ENCODE assay signal across 1 cellular context in the genomic region with DNA sequence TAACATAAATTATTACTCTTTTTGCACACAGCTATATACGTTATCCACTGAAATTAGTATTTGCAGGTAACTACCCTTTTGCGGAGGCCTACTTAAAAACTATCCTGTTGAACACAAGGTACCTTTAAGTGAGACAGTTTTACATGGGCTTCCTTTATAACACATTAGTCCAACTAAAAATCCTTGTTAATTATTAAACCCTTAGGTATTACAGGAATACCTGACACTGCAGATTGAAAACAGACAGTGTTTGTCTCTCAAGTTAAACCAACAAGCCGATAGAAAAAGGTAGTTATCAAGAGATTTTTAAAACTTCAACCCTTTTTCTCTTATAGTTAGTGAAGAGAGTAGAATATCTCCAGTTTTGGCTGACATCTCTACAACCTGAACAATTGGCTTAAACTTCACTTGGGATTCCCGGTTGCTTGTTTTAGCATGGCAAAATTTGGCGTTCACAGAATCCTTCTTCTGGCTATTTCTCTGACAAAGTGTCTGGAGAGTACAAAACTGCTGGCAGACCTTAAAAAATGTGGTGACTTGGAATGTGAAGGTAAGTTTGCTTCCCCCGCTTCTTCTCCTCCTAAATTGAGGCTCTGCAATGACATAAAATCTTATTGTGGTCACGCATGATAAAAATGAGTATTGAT.
TF ChIP-seq lines count a peak whose summit lies in the region.

A gene with protein sequence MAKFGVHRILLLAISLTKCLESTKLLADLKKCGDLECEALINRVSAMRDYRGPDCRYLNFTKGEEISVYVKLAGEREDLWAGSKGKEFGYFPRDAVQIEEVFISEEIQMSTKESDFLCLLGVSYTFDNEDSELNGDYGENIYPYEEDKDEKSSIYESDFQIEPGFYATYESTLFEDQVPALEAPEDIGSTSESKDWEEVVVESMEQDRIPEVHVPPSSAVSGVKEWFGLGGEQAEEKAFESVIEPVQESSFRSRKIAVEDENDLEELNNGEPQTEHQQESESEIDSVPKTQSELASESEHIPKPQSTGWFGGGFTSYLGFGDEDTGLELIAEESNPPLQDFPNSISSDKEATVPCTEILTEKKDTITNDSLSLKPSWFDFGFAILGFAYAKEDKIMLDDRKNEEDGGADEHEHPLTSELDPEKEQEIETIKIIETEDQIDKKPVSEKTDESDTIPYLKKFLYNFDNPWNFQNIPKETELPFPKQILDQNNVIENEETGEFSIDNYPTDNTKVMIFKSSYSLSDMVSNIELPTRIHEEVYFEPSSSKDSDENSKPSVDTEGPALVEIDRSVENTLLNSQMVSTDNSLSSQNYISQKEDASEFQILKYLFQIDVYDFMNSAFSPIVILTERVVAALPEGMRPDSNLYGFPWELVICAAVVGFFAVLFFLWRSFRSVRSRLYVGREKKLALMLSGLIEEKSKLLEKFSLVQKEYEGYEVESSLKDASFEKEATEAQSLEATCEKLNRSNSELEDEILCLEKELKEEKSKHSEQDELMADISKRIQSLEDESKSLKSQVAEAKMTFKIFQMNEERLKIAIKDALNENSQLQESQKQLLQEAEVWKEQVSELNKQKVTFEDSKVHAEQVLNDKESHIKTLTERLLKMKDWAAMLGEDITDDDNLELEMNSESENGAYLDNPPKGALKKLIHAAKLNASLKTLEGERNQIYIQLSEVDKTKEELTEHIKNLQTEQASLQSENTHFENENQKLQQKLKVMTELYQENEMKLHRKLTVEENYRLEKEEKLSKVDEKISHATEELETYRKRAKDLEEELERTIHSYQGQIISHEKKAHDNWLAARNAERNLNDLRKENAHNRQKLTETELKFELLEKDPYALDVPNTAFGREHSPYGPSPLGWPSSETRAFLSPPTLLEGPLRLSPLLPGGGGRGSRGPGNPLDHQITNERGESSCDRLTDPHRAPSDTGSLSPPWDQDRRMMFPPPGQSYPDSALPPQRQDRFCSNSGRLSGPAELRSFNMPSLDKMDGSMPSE (N-terminal part only) (plus strand): TSS at position 236 of the 647 bp plus-strand sequence. CDS start 200 bp downstream, at position 436.

TF ChIP-seq in HepG2, 621 proteins besides CTCF, POLR2A, EP300 and RAD21 (continued from another document and continues in another):
- TF ChIP-seq ZBTB8A (CRISPR knock-in tag; IDR thresholded peaks at IDR 0.05; ENCODE audit: borderline replicate concordance, low read depth), result no peak
- no peak for TF ChIP-seq ZNF460 (CRISPR knock-in tag; IDR thresholded peaks at IDR 0.05; ENCODE audit: borderline replicate concordance)
- TF ChIP-seq, protein P1, sequence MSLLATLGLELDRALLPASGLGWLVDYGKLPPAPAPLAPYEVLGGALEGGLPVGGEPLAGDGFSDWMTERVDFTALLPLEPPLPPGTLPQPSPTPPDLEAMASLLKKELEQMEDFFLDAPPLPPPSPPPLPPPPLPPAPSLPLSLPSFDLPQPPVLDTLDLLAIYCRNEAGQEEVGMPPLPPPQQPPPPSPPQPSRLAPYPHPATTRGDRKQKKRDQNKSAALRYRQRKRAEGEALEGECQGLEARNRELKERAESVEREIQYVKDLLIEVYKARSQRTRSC (CRISPR knock-in tag; IDR thresholded peaks at IDR 0.05; ENCODE audit: low read depth), result no peak
- no peak for TF ChIP-seq RAD51 (IDR thresholded peaks at IDR 0.05; ENCODE audit: borderline replicate concordance)
- TF ChIP-seq, protein P2, sequence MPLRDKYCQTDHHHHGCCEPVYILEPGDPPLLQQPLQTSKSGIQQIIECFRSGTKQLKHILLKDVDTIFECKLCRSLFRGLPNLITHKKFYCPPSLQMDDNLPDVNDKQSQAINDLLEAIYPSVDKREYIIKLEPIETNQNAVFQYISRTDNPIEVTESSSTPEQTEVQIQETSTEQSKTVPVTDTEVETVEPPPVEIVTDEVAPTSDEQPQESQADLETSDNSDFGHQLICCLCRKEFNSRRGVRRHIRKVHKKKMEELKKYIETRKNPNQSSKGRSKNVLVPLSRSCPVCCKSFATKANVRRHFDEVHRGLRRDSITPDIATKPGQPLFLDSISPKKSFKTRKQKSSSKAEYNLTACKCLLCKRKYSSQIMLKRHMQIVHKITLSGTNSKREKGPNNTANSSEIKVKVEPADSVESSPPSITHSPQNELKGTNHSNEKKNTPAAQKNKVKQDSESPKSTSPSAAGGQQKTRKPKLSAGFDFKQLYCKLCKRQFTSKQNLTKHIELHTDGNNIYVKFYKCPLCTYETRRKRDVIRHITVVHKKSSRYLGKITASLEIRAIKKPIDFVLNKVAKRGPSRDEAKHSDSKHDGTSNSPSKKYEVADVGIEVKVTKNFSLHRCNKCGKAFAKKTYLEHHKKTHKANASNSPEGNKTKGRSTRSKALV (CRISPR knock-in tag; IDR thresholded peaks at IDR 0.05), result no peak
- no peak for TF ChIP-seq HMG20A (CRISPR knock-in tag; IDR thresholded peaks at IDR 0.05; ENCODE audit: borderline replicate concordance)
- peak; percentile 64; the same call in 1 of the 2 replicates for TF ChIP-seq MIER3 (CRISPR knock-in tag; IDR thresholded peaks at IDR 0.05; ENCODE audit: borderline replicate concordance)
- TF ChIP-seq, protein P3, sequence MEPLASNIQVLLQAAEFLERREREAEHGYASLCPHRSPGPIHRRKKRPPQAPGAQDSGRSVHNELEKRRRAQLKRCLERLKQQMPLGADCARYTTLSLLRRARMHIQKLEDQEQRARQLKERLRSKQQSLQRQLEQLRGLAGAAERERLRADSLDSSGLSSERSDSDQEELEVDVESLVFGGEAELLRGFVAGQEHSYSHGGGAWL (CRISPR knock-in tag; IDR thresholded peaks at IDR 0.05), result no peak
- TF ChIP-seq, protein P4, sequence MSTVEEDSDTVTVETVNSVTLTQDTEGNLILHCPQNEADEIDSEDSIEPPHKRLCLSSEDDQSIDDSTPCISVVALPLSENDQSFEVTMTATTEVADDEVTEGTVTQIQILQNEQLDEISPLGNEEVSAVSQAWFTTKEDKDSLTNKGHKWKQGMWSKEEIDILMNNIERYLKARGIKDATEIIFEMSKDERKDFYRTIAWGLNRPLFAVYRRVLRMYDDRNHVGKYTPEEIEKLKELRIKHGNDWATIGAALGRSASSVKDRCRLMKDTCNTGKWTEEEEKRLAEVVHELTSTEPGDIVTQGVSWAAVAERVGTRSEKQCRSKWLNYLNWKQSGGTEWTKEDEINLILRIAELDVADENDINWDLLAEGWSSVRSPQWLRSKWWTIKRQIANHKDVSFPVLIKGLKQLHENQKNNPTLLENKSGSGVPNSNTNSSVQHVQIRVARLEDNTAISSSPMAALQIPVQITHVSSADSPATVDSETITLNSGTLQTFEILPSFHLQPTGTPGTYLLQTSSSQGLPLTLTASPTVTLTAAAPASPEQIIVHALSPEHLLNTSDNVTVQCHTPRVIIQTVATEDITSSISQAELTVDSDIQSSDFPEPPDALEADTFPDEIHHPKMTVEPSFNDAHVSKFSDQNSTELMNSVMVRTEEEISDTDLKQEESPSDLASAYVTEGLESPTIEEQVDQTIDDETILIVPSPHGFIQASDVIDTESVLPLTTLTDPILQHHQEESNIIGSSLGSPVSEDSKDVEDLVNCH (CRISPR knock-in tag; IDR thresholded peaks at IDR 0.05), result no peak
- no peak for TF ChIP-seq MLLT10 (CRISPR knock-in tag; IDR thresholded peaks at IDR 0.05)
- TF ChIP-seq NR3C1 (CRISPR knock-in tag; IDR thresholded peaks at IDR 0.05), result no peak
- no peak for TF ChIP-seq ZNF451 (CRISPR knock-in tag; IDR thresholded peaks at IDR 0.05)
- TF ChIP-seq NCOR1 (IDR thresholded peaks at IDR 0.05; ENCODE audit: borderline replicate concordance, low read length), result peak; percentile 49; the same call in 1 of the 2 replicates
- no peak for TF ChIP-seq ZBTB3 (CRISPR knock-in tag; IDR thresholded peaks at IDR 0.05; ENCODE audit: borderline replicate concordance, low read depth)
- no peak for TF ChIP-seq ZNF562 (CRISPR knock-in tag; IDR thresholded peaks at IDR 0.05; ENCODE audit: borderline replicate concordance)
- TF ChIP-seq, protein P5, sequence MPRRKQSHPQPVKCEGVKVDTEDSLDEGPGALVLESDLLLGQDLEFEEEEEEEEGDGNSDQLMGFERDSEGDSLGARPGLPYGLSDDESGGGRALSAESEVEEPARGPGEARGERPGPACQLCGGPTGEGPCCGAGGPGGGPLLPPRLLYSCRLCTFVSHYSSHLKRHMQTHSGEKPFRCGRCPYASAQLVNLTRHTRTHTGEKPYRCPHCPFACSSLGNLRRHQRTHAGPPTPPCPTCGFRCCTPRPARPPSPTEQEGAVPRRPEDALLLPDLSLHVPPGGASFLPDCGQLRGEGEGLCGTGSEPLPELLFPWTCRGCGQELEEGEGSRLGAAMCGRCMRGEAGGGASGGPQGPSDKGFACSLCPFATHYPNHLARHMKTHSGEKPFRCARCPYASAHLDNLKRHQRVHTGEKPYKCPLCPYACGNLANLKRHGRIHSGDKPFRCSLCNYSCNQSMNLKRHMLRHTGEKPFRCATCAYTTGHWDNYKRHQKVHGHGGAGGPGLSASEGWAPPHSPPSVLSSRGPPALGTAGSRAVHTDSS (CRISPR knock-in tag; conservative IDR thresholded peaks at IDR 0.05), result no peak
- TF ChIP-seq KLF12 (CRISPR knock-in tag; IDR thresholded peaks at IDR 0.05; ENCODE audit: borderline replicate concordance), result peak; percentile 24; the same call in 1 of the 2 replicates
- TF ChIP-seq SMAD3 (CRISPR knock-in tag; IDR thresholded peaks at IDR 0.05), result peak; percentile 68; the same call in 1 of the 2 replicates
- peak; percentile 2; the same call in 1 of the 2 replicates for TF ChIP-seq STAG1 (CRISPR knock-in tag; IDR thresholded peaks at IDR 0.05)
- no peak for TF ChIP-seq TARDBP (CRISPR knock-in tag; IDR thresholded peaks at IDR 0.05)
- TF ChIP-seq, protein P6, sequence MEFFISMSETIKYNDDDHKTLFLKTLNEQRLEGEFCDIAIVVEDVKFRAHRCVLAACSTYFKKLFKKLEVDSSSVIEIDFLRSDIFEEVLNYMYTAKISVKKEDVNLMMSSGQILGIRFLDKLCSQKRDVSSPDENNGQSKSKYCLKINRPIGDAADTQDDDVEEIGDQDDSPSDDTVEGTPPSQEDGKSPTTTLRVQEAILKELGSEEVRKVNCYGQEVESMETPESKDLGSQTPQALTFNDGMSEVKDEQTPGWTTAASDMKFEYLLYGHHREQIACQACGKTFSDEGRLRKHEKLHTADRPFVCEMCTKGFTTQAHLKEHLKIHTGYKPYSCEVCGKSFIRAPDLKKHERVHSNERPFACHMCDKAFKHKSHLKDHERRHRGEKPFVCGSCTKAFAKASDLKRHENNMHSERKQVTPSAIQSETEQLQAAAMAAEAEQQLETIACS (CRISPR knock-in tag; IDR thresholded peaks at IDR 0.05), result no peak
- no peak for TF ChIP-seq U2AF1 (optimal IDR thresholded peaks at IDR 0.05; ENCODE audit: low read depth, low read length)
- TF ChIP-seq PHF20 (CRISPR knock-in tag; IDR thresholded peaks at IDR 0.05), result no peak
- 0 out of 2 replicates have a peak, but pooled peaks have one; percentile 21 for TF ChIP-seq RFXANK (CRISPR knock-in tag; IDR thresholded peaks at IDR 0.05)
- no peak for TF ChIP-seq ZNF296 (CRISPR knock-in tag; conservative IDR thresholded peaks at IDR 0.05)
- no peak for TF ChIP-seq ZNF543 (CRISPR knock-in tag; IDR thresholded peaks at IDR 0.05)
- no peak for TF ChIP-seq ZNF883 (CRISPR knock-in tag; IDR thresholded peaks at IDR 0.05; ENCODE audit: not compliant biosample characterization)
- no peak for TF ChIP-seq NR2F2 (IDR thresholded peaks at IDR 0.05; ENCODE audit: borderline replicate concordance, low read depth)
- no peak for TF ChIP-seq LCORL (IDR thresholded peaks at IDR 0.05)
- TF ChIP-seq LCORL (CRISPR knock-in tag; IDR thresholded peaks at IDR 0.05), result peak; percentile 61
- TF ChIP-seq, protein P7, sequence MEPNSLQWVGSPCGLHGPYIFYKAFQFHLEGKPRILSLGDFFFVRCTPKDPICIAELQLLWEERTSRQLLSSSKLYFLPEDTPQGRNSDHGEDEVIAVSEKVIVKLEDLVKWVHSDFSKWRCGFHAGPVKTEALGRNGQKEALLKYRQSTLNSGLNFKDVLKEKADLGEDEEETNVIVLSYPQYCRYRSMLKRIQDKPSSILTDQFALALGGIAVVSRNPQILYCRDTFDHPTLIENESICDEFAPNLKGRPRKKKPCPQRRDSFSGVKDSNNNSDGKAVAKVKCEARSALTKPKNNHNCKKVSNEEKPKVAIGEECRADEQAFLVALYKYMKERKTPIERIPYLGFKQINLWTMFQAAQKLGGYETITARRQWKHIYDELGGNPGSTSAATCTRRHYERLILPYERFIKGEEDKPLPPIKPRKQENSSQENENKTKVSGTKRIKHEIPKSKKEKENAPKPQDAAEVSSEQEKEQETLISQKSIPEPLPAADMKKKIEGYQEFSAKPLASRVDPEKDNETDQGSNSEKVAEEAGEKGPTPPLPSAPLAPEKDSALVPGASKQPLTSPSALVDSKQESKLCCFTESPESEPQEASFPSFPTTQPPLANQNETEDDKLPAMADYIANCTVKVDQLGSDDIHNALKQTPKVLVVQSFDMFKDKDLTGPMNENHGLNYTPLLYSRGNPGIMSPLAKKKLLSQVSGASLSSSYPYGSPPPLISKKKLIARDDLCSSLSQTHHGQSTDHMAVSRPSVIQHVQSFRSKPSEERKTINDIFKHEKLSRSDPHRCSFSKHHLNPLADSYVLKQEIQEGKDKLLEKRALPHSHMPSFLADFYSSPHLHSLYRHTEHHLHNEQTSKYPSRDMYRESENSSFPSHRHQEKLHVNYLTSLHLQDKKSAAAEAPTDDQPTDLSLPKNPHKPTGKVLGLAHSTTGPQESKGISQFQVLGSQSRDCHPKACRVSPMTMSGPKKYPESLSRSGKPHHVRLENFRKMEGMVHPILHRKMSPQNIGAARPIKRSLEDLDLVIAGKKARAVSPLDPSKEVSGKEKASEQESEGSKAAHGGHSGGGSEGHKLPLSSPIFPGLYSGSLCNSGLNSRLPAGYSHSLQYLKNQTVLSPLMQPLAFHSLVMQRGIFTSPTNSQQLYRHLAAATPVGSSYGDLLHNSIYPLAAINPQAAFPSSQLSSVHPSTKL (CRISPR knock-in tag; IDR thresholded peaks at IDR 0.05), result peak; percentile 72
- no peak for TF ChIP-seq CHD4 (IDR thresholded peaks at IDR 0.05; ENCODE audit: borderline replicate concordance, low read length)
- TF ChIP-seq HNF4A (CRISPR knock-in tag; IDR thresholded peaks at IDR 0.05), result no peak
- no peak; the same call in 1 of the 2 replicates for TF ChIP-seq YEATS2 (CRISPR knock-in tag; IDR thresholded peaks at IDR 0.05; ENCODE audit: borderline replicate concordance)
- TF ChIP-seq ZNF230 (CRISPR knock-in tag; IDR thresholded peaks at IDR 0.05), result no peak
- no peak for TF ChIP-seq MYNN (CRISPR knock-in tag; IDR thresholded peaks at IDR 0.05; ENCODE audit: low read depth)
- TF ChIP-seq CCDC6 (CRISPR knock-in tag; IDR thresholded peaks at IDR 0.05), result no peak
- no peak for TF ChIP-seq ZNF772 (CRISPR knock-in tag; IDR thresholded peaks at IDR 0.05)
- TF ChIP-seq, protein P8, sequence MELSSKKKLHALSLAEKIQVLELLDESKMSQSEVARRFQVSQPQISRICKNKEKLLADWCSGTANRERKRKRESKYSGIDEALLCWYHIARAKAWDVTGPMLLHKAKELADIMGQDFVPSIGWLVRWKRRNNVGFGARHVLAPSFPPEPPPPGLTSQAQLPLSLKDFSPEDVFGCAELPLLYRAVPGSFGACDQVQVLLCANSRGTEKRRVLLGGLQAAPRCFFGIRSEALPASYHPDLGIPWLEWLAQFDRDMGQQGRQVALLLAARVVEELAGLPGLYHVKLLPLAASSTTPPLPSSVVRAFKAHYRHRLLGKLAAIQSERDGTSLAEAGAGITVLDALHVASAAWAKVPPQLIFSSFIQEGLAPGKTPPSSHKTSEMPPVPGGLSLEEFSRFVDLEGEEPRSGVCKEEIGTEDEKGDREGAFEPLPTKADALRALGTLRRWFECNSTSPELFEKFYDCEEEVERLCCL (CRISPR knock-in tag; IDR thresholded peaks at IDR 0.05; ENCODE audit: borderline replicate concordance), result no peak
- peak; percentile 65 for TF ChIP-seq PHF8 (CRISPR knock-in tag; IDR thresholded peaks at IDR 0.05)
- TF ChIP-seq TEAD3 (CRISPR knock-in tag; optimal IDR thresholded peaks at IDR 0.05; ENCODE audit: borderline replicate concordance), result peak; percentile 59
- TF ChIP-seq ETV6 (CRISPR knock-in tag; conservative IDR thresholded peaks at IDR 0.05), result no peak
- peak; percentile 21 for TF ChIP-seq KDM6A (CRISPR knock-in tag; IDR thresholded peaks at IDR 0.05; ENCODE audit: low read depth)
- TF ChIP-seq RBM39 (IDR thresholded peaks at IDR 0.05; ENCODE audit: low read depth, low read length, poor library complexity, severe bottlenecking), result no peak
- peak; percentile 64; the same call in 1 of the 2 replicates for TF ChIP-seq ZNF317 (CRISPR knock-in tag; IDR thresholded peaks at IDR 0.05)
